1 cellular context compared by ENCODE assay signal in the genomic region with DNA sequence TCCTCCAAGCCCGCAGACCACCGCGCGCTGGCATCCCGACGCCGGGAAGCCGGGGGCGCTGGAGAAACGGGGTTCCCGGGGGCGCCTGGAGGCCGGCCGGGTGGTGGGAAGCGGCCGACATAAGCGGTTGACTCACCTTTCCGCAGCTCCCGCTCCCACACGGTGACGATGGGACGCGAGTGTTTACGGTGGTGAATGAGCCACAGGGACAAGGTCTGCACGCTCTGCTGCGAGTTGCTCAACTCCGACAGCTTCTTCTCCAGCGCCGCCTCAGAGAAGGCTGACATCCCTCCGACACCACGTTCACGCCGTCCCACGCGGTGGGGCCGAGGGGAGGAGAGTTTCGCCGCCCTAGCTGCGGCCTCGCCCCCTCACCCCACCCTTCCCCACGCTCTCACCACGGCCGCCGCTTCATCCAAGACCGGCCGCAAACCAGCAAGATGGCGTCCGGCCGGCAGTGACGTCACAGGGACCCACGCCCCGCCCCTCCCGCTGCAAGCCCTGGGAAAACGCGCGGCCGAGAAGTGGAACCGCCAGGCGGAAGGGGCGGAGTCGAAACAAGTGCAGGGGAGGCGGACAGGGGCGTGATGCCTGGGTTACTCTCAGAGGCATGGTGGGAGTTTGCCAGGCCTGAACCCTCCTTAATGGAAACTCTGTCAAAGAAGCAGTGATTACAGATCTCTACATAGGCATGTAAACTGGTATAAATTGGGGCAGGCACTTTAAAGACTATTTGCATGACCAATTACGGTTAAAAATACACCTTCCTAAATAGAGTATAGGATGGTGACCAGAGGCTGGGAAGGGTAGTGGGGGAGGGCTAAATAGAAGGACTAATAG.
A peak's percentile ranks its signal among the peaks of the same experiment; 100 is the strongest.
TF ChIP-seq lines count a peak whose summit lies in the region.

A gene with protein sequence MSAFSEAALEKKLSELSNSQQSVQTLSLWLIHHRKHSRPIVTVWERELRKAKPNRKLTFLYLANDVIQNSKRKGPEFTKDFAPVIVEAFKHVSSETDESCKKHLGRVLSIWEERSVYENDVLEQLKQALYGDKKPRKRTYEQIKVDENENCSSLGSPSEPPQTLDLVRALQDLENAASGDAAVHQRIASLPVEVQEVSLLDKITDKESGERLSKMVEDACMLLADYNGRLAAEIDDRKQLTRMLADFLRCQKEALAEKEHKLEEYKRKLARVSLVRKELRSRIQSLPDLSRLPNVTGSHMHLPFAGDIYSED (minus strand): TSS at position 442 of the 840 bp plus-strand sequence. CDS start 155 bp downstream, at position 287.

TF ChIP-seq in HepG2, 621 proteins besides CTCF, POLR2A, EP300 and RAD21 (continued from another document and continues in another):
- TF ChIP-seq, protein P1, sequence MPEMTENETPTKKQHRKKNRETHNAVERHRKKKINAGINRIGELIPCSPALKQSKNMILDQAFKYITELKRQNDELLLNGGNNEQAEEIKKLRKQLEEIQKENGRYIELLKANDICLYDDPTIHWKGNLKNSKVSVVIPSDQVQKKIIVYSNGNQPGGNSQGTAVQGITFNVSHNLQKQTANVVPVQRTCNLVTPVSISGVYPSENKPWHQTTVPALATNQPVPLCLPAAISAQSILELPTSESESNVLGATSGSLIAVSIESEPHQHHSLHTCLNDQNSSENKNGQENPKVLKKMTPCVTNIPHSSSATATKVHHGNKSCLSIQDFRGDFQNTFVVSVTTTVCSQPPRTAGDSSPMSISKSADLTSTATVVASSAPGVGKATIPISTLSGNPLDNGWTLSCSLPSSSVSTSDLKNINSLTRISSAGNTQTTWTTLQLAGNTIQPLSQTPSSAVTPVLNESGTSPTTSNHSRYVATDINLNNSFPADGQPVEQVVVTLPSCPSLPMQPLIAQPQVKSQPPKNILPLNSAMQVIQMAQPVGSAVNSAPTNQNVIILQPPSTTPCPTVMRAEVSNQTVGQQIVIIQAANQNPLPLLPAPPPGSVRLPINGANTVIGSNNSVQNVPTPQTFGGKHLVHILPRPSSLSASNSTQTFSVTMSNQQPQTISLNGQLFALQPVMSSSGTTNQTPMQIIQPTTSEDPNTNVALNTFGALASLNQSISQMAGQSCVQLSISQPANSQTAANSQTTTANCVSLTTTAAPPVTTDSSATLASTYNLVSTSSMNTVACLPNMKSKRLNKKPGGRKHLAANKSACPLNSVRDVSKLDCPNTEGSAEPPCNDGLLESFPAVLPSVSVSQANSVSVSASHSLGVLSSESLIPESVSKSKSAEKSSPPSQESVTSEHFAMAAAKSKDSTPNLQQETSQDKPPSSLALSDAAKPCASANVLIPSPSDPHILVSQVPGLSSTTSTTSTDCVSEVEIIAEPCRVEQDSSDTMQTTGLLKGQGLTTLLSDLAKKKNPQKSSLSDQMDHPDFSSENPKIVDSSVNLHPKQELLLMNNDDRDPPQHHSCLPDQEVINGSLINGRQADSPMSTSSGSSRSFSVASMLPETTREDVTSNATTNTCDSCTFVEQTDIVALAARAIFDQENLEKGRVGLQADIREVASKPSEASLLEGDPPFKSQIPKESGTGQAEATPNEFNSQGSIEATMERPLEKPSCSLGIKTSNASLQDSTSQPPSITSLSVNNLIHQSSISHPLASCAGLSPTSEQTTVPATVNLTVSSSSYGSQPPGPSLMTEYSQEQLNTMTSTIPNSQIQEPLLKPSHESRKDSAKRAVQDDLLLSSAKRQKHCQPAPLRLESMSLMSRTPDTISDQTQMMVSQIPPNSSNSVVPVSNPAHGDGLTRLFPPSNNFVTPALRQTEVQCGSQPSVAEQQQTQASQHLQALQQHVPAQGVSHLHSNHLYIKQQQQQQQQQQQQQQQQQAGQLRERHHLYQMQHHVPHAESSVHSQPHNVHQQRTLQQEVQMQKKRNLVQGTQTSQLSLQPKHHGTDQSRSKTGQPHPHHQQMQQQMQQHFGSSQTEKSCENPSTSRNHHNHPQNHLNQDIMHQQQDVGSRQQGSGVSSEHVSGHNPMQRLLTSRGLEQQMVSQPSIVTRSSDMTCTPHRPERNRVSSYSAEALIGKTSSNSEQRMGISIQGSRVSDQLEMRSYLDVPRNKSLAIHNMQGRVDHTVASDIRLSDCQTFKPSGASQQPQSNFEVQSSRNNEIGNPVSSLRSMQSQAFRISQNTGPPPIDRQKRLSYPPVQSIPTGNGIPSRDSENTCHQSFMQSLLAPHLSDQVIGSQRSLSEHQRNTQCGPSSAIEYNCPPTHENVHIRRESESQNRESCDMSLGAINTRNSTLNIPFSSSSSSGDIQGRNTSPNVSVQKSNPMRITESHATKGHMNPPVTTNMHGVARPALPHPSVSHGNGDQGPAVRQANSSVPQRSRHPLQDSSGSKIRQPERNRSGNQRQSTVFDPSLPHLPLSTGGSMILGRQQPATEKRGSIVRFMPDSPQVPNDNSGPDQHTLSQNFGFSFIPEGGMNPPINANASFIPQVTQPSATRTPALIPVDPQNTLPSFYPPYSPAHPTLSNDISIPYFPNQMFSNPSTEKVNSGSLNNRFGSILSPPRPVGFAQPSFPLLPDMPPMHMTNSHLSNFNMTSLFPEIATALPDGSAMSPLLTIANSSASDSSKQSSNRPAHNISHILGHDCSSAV (CRISPR knock-in tag; IDR thresholded peaks at IDR 0.05; ENCODE audit: borderline replicate concordance), result peak; percentile 70; the same call in 1 of the 2 replicates
- TF ChIP-seq ZNF644 (CRISPR knock-in tag; IDR thresholded peaks at IDR 0.05; ENCODE audit: low read depth), result no peak
- no peak for TF ChIP-seq RBAK (CRISPR knock-in tag; IDR thresholded peaks at IDR 0.05)
- TF ChIP-seq ZMYM3 (CRISPR knock-in tag; IDR thresholded peaks at IDR 0.05), result no peak
- no peak for TF ChIP-seq HOXA9 (CRISPR knock-in tag; IDR thresholded peaks at IDR 0.05; ENCODE audit: borderline replicate concordance)
- TF ChIP-seq FOXK2 (IDR thresholded peaks at IDR 0.05), result no peak
- TF ChIP-seq CAMTA2 (CRISPR knock-in tag; IDR thresholded peaks at IDR 0.05; ENCODE audit: borderline replicate concordance), result no peak
- peak; percentile 17 for TF ChIP-seq KDM4B (CRISPR knock-in tag; IDR thresholded peaks at IDR 0.05)
- TF ChIP-seq MAZ (IDR thresholded peaks at IDR 0.05; ENCODE audit: borderline replicate concordance, low read depth, low read length), result 0 out of 2 replicates have a peak, but pooled peaks have one; percentile 59
- TF ChIP-seq MAZ (CRISPR knock-in tag; IDR thresholded peaks at IDR 0.05; ENCODE audit: low read depth), result no peak
- no peak for TF ChIP-seq SMYD3 (CRISPR knock-in tag; IDR thresholded peaks at IDR 0.05)
- TF ChIP-seq ELF1 (CRISPR knock-in tag; IDR thresholded peaks at IDR 0.05), result peak; percentile 75
- TF ChIP-seq ZFP82 (CRISPR knock-in tag; IDR thresholded peaks at IDR 0.05; ENCODE audit: borderline replicate concordance), result no peak
- TF ChIP-seq, protein P2, sequence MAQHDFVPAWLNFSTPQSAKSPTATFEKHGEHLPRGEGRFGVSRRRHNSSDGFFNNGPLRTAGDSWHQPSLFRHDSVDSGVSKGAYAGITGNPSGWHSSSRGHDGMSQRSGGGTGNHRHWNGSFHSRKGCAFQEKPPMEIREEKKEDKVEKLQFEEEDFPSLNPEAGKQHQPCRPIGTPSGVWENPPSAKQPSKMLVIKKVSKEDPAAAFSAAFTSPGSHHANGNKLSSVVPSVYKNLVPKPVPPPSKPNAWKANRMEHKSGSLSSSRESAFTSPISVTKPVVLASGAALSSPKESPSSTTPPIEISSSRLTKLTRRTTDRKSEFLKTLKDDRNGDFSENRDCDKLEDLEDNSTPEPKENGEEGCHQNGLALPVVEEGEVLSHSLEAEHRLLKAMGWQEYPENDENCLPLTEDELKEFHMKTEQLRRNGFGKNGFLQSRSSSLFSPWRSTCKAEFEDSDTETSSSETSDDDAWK (CRISPR knock-in tag; IDR thresholded peaks at IDR 0.05), result no peak
- no peak for TF ChIP-seq ZNF792 (CRISPR knock-in tag; IDR thresholded peaks at IDR 0.05)
- peak; percentile 33 for TF ChIP-seq ZNF883 (CRISPR knock-in tag; IDR thresholded peaks at IDR 0.05; ENCODE audit: not compliant biosample characterization)
- TF ChIP-seq SNAPC4 (CRISPR knock-in tag; IDR thresholded peaks at IDR 0.05), result peak; percentile 81; the same call in 1 of the 2 replicates
- 0 out of 2 replicates have a peak, but pooled peaks have one; percentile 44 for TF ChIP-seq ZNF343 (CRISPR knock-in tag; IDR thresholded peaks at IDR 0.05)
- TF ChIP-seq ZNF3 (CRISPR knock-in tag; IDR thresholded peaks at IDR 0.05), result no peak
- TF ChIP-seq ZFP1 (CRISPR knock-in tag; IDR thresholded peaks at IDR 0.05), result no peak
- TF ChIP-seq, protein P3, sequence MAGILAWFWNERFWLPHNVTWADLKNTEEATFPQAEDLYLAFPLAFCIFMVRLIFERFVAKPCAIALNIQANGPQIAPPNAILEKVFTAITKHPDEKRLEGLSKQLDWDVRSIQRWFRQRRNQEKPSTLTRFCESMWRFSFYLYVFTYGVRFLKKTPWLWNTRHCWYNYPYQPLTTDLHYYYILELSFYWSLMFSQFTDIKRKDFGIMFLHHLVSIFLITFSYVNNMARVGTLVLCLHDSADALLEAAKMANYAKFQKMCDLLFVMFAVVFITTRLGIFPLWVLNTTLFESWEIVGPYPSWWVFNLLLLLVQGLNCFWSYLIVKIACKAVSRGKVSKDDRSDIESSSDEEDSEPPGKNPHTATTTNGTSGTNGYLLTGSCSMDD (CRISPR knock-in tag; IDR thresholded peaks at IDR 0.05), result no peak
- 0 out of 2 replicates have a peak, but pooled peaks have one; percentile 60 for TF ChIP-seq DR1 (CRISPR knock-in tag; IDR thresholded peaks at IDR 0.05)
- no peak for TF ChIP-seq TCF12 (IDR thresholded peaks at IDR 0.05)
- no peak for TF ChIP-seq TCF12 (CRISPR knock-in tag; IDR thresholded peaks at IDR 0.05)
- TF ChIP-seq, protein P4, sequence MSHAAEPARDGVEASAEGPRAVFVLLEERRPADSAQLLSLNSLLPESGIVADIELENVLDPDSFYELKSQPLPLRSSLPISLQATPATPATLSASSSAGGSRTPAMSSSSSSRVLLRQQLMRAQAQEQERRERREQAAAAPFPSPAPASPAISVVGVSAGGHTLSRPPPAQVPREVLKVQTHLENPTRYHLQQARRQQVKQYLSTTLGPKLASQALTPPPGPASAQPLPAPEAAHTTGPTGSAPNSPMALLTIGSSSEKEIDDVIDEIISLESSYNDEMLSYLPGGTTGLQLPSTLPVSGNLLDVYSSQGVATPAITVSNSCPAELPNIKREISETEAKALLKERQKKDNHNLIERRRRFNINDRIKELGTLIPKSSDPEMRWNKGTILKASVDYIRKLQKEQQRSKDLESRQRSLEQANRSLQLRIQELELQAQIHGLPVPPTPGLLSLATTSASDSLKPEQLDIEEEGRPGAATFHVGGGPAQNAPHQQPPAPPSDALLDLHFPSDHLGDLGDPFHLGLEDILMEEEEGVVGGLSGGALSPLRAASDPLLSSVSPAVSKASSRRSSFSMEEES (CRISPR knock-in tag; IDR thresholded peaks at IDR 0.05), result no peak
- TF ChIP-seq FOXO1 (CRISPR knock-in tag; IDR thresholded peaks at IDR 0.05), result peak; percentile 47; the same call in 1 of the 2 replicates
- TF ChIP-seq NFRKB (IDR thresholded peaks at IDR 0.05), result peak; percentile 50; the same call in 1 of the 2 replicates
- TF ChIP-seq ZBTB25 (CRISPR knock-in tag; IDR thresholded peaks at IDR 0.05), result peak; percentile 54; the same call in 1 of the 2 replicates
- TF ChIP-seq ARNTL (CRISPR knock-in tag; IDR thresholded peaks at IDR 0.05), result no peak
- peak; percentile 89 for TF ChIP-seq ZNF607 (CRISPR knock-in tag; IDR thresholded peaks at IDR 0.05; ENCODE audit: borderline replicate concordance)
- 0 out of 2 replicates have a peak, but pooled peaks have one; percentile 28 for TF ChIP-seq PHF21A (CRISPR knock-in tag; IDR thresholded peaks at IDR 0.05)
- TF ChIP-seq NFKBIZ (CRISPR knock-in tag; IDR thresholded peaks at IDR 0.05), result peak; percentile 69; the same call in 1 of the 2 replicates
- TF ChIP-seq HNRNPK (IDR thresholded peaks at IDR 0.05; ENCODE audit: low read depth, low read length, poor library complexity, severe bottlenecking), result peak; percentile 92
- TF ChIP-seq SAFB2 (CRISPR knock-in tag; IDR thresholded peaks at IDR 0.05; ENCODE audit: borderline replicate concordance, low read depth), result peak; percentile 67; the same call in 1 of the 2 replicates
- TF ChIP-seq MTA1 (CRISPR knock-in tag; IDR thresholded peaks at IDR 0.05; ENCODE audit: borderline replicate concordance), result peak; percentile 78; the same call in 1 of the 2 replicates
- TF ChIP-seq PRMT3 (CRISPR knock-in tag; IDR thresholded peaks at IDR 0.05; ENCODE audit: borderline replicate concordance, low read depth), result no peak; the same call in 1 of the 2 replicates
- TF ChIP-seq ZNF180 (CRISPR knock-in tag; IDR thresholded peaks at IDR 0.05; ENCODE audit: borderline replicate concordance, low read depth), result no peak
- TF ChIP-seq ZNF143 (CRISPR knock-in tag; IDR thresholded peaks at IDR 0.05), result peak; percentile 72
- no peak for TF ChIP-seq SYNCRIP (IDR thresholded peaks at IDR 0.05; ENCODE audit: insufficient read depth, low read depth, low read length)
